8 cellular contexts compared by ENCODE assay signal in the genomic region with DNA sequence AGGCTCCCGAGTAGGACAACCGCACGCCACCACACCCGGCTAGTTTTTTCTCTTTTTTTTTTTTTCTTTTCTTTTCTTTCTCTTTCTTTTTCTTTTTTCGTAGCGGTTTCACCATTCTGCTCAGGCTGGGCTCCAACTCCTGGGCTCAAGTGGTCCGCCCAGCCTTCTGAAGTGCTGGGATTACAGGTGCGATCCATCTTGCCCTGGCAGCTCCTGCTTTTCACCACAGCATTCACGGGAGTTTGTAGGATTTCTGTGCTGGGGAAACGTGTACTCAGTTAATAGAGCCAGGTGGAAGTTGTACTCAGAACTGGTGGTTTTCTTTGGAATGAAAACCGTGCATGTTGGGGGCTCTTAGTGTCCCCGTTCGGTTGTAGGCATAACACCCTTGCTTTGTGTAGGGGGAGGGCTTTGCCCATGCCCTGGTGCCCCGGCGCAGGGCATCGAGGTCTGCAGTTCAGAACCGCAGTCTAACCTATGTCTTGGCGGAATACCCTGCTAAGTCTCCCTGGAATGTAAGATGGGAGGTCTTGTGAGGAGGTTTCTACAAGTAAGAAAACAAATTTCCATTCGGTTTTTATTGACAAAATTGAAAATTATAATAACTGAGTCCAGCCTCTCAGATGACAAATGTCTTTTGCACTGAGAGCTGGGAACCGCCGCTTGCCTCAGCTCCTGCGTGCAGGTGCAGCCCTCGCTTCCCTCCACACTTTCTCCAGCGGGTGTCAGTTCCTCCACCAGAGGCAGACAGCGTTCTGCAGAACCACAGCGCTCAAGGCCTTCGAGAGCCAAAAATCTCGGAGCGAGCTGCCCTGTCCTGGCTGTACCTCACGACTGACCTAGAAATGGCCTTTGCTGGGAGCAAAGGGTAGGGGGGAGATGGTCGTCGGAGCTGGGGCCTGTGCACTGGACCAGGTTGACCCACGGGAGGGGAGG. TPM values are rescaled to one million over a fixed set of nuclear protein-coding genes. Genes with fewer than 3 reads are reported as not detected.
DNase-seq lines count a peak whose midpoint lies in the region; ATAC-seq and TF ChIP-seq lines count a peak whose summit lies in the region.
"Not testable (repeated sequence)": the region's sequence is repeated elsewhere in the genome, so short reads cannot be mapped to it uniquely, and the experiment has no call there.

No MANE protein-coding gene starts in this region.

- H3K56ac ChIP-seq in IMR-90 (ENCODE audit: extremely low read depth, insufficient read depth, low read length) = not testable (repeated sequence)

- H2BK15ac ChIP-seq in IMR-90 (ENCODE audit: low read depth, low read length) = not testable (repeated sequence)

- H4K5ac ChIP-seq in IMR-90 (ENCODE audit: low read depth, low read length) = not testable (repeated sequence)

- not testable (repeated sequence) for H3K4me1 ChIP-seq in GM23338 (ENCODE audit: insufficient read depth); IMR-90 (ENCODE audit: control insufficient read depth, insufficient read depth, low read length); foreskin keratinocyte; naive thymus-derived CD4-positive, alpha-beta T cell (ENCODE audit: control insufficient read depth in 2 of 2, insufficient read depth in 2 of 2, low read length in 2 of 2)

- not testable (repeated sequence) for H3K79me2 ChIP-seq in GM23338 (replicated peaks; ENCODE audit: insufficient read depth)

- not testable (repeated sequence) for H3K27me3 Mint-ChIP-seq in GM23338 (ENCODE audit: insufficient read depth, low read depth, poor library complexity); WTC11 (ENCODE audit: low read depth); activated naive CD8-positive, alpha-beta T cell treated with anti-CD3 and anti-CD28 coated beads, Interleukin-2, amount 10 ng/mL, durations not matched to agents 7 days and 5 days; naive thymus-derived CD4-positive, alpha-beta T cell; stimulated activated naive B cell treated with anti-CD40 and anti-IgM and Interleukin-4, amounts not matched to agents 10 μg/mL and 1 μg/mL and 100 μg/mL, for 72 hours

- not testable (repeated sequence) for H4K8ac ChIP-seq in IMR-90 (ENCODE audit: low read depth in 2 of 2, low read length in 2 of 2)

- H3K9me3 Mint-ChIP-seq in GM23338; WTC11; activated naive CD8-positive, alpha-beta T cell treated with anti-CD3 and anti-CD28 coated beads, Interleukin-2, amount 10 ng/mL, durations not matched to agents 7 days and 5 days; naive thymus-derived CD4-positive, alpha-beta T cell; stimulated activated naive B cell treated with anti-CD40 and anti-IgM and Interleukin-4, amounts not matched to agents 10 μg/mL and 1 μg/mL and 100 μg/mL, for 72 hours: not testable (repeated sequence)

- H3K9me3 ChIP-seq in IMR-90 (ENCODE audit: control insufficient read depth, insufficient read depth, low read length); naive thymus-derived CD4-positive, alpha-beta T cell (ENCODE audit: control insufficient read depth in 2 of 3, low read length in 3 of 3): not testable (repeated sequence)

- not testable (repeated sequence) for H3K36me3 ChIP-seq in GM23338 (ENCODE audit: insufficient read depth); IMR-90 (ENCODE audit: control insufficient read depth, insufficient read depth, low read length); naive thymus-derived CD4-positive, alpha-beta T cell (ENCODE audit: control insufficient read depth in 2 of 3, insufficient read depth in 3 of 3, low read length in 3 of 3)

- not testable (repeated sequence) for H2BK20ac ChIP-seq in IMR-90 (ENCODE audit: low read depth, low read length)

- H2AFZ ChIP-seq in GM23338; IMR-90 (replicated peaks; ENCODE audit: low read length, poor library complexity): not testable (repeated sequence)

- intact Hi-C loops in IMR-90 (cut with micrococcal nuclease); naive thymus-derived CD4-positive, alpha-beta T cell (cut with micrococcal nuclease): not testable (repeated sequence)

- H3F3A ChIP-seq in GM23338 (replicated peaks; ENCODE audit: low read depth) = not testable (repeated sequence)

- not testable (repeated sequence) for H2BK120ac ChIP-seq in IMR-90 (ENCODE audit: low read depth, low read length)

- dilution Hi-C loops in IMR-90 (cut with HindIII; ENCODE audit: low sequenced_read_pairs, unreplicated experiment) = not testable (repeated sequence)

- not testable (repeated sequence) for H3K14ac ChIP-seq in IMR-90 (replicated peaks; ENCODE audit: low read depth, low read length)

- not testable (repeated sequence) for TF ChIP-seq POLR2A in IMR-90 (IDR thresholded peaks at IDR 0.05; ENCODE audit: low read depth, low read length)

- TF ChIP-seq CTCF in GM23338 (conservative IDR thresholded peaks at IDR 0.05; ENCODE audit: low read depth in 2 of 2); IMR-90 (conservative IDR thresholded peaks at IDR 0.05; ENCODE audit: low read depth, low read length); WTC11 (IDR thresholded peaks at IDR 0.05); foreskin keratinocyte (conservative IDR thresholded peaks at IDR 0.05): not testable (repeated sequence)

- H3K18ac ChIP-seq in IMR-90 (ENCODE audit: low read depth, low read length) = not testable (repeated sequence)

- peak overlapping the region; percentile 50 for H3K4me3 ChIP-seq in GM23338
- peak overlapping the region; percentile 34; the same call in 1 of the 2 replicates for H3K4me3 ChIP-seq in IMR-90 (ENCODE audit: insufficient read depth, low read depth, low read length)
- peak overlapping the region; percentile 75 for H3K4me3 ChIP-seq in naive thymus-derived CD4-positive, alpha-beta T cell (ENCODE audit: low read length)

- not testable (repeated sequence) for H2AK9ac ChIP-seq in IMR-90 (replicated peaks; ENCODE audit: low read depth, low read length, poor library complexity)

- not testable (repeated sequence) for H3K23ac ChIP-seq in IMR-90 (ENCODE audit: low read depth, low read length)

- ATAC-seq in GM23338 (peak; percentile 12), foreskin keratinocyte (peak; percentile 10)
- ATAC-seq in IMR-90 (ENCODE audit: low read depth); WTC11: not testable (repeated sequence)
- peak; percentile 43 for ATAC-seq in activated naive CD8-positive, alpha-beta T cell treated with anti-CD3 and anti-CD28 coated beads, Interleukin-2, amount 10 ng/mL, durations not matched to agents 7 days and 5 days (ENCODE audit: low read depth)
- peak; percentile 28 for ATAC-seq in naive thymus-derived CD4-positive, alpha-beta T cell
- ATAC-seq in stimulated activated naive B cell treated with anti-CD40 and anti-IgM and Interleukin-4, amounts not matched to agents 10 μg/mL and 1 μg/mL and 100 μg/mL, for 72 hours (replicated peaks) = peak; percentile 14 to 41

- not testable (repeated sequence) for H3K27me3 ChIP-seq in GM23338 (ENCODE audit: insufficient read depth); IMR-90 (ENCODE audit: control insufficient read depth, insufficient read depth, low read length); foreskin keratinocyte; naive thymus-derived CD4-positive, alpha-beta T cell (ENCODE audit: control insufficient read depth in 2 of 2, insufficient read depth in 2 of 2, low read length in 2 of 2)

- WGBS in IMR-90 (ENCODE audit: extremely low coverage in 2 of 2, insufficient read length in 1 of 2), 2 experiments = no CpG with 5 or more reads among the region's 33 CpGs

- not testable (repeated sequence) for BruUV-seq in IMR-90 (replicated peaks; lab: Mats Ljungman, UMichigan)

- in situ Hi-C loops in IMR-90 (cut with MboI; ENCODE audit: low sequenced_read_pairs) = not testable (repeated sequence)

- H3K4me3 Mint-ChIP-seq in GM23338 (peak overlapping the region; percentile 75), WTC11 (peak overlapping the region; percentile 82)
- H3K4me3 Mint-ChIP-seq in activated naive CD8-positive, alpha-beta T cell treated with anti-CD3 and anti-CD28 coated beads, Interleukin-2, amount 10 ng/mL, durations not matched to agents 7 days and 5 days = peak overlapping the region; percentile 81
- H3K4me3 Mint-ChIP-seq in naive thymus-derived CD4-positive, alpha-beta T cell = peak overlapping the region; percentile 89 to 99 (median 96)
- peak overlapping the region; percentile 77 to 82 for H3K4me3 Mint-ChIP-seq in stimulated activated naive B cell treated with anti-CD40 and anti-IgM and Interleukin-4, amounts not matched to agents 10 μg/mL and 1 μg/mL and 100 μg/mL, for 72 hours

- not testable (repeated sequence) for H4K91ac ChIP-seq in IMR-90 (ENCODE audit: insufficient read depth, low read depth, low read length)

- H3K4me2 ChIP-seq in GM23338 (peak overlapping the region; percentile 66), IMR-90 (ENCODE audit: low read depth, low read length) (peak overlapping the region; percentile 33)

- not testable (repeated sequence) for TF ChIP-seq RAD21 in IMR-90 (IDR thresholded peaks at IDR 0.05; ENCODE audit: low read length)

- H3K36me3 Mint-ChIP-seq in GM23338 (ENCODE audit: low read depth); WTC11; activated naive CD8-positive, alpha-beta T cell treated with anti-CD3 and anti-CD28 coated beads, Interleukin-2, amount 10 ng/mL, durations not matched to agents 7 days and 5 days; naive thymus-derived CD4-positive, alpha-beta T cell; stimulated activated naive B cell treated with anti-CD40 and anti-IgM and Interleukin-4, amounts not matched to agents 10 μg/mL and 1 μg/mL and 100 μg/mL, for 72 hours: not testable (repeated sequence)

- not testable (repeated sequence) for H4K20me1 ChIP-seq in GM23338 (replicated peaks; ENCODE audit: insufficient read depth); IMR-90 (ENCODE audit: insufficient read depth, low read length)

- not testable (repeated sequence) for H3K4me1 Mint-ChIP-seq in GM23338; WTC11; activated naive CD8-positive, alpha-beta T cell treated with anti-CD3 and anti-CD28 coated beads, Interleukin-2, amount 10 ng/mL, durations not matched to agents 7 days and 5 days
- H3K4me1 Mint-ChIP-seq in naive thymus-derived CD4-positive, alpha-beta T cell = peaks cover 0 to 14% (median 4%) of the 10 kb centered on the region in 7 donors
- H3K4me1 Mint-ChIP-seq in stimulated activated naive B cell treated with anti-CD40 and anti-IgM and Interleukin-4, amounts not matched to agents 10 μg/mL and 1 μg/mL and 100 μg/mL, for 72 hours = peaks cover 7 to 15% of the 10 kb centered on the region in 2 donors

- not testable (repeated sequence) for H3K4ac ChIP-seq in IMR-90 (ENCODE audit: low read depth, low read length)

- H3K79me1 ChIP-seq in IMR-90 (ENCODE audit: low read depth in 1 of 2, low read length in 2 of 2) = not testable (repeated sequence)

- H3K27ac Mint-ChIP-seq in GM23338 = peak overlapping the region; percentile 100
- H3K27ac Mint-ChIP-seq in WTC11 = peak overlapping the region; percentile 98
- H3K27ac Mint-ChIP-seq in activated naive CD8-positive, alpha-beta T cell treated with anti-CD3 and anti-CD28 coated beads, Interleukin-2, amount 10 ng/mL, durations not matched to agents 7 days and 5 days = peak overlapping the region; percentile 98
- peak overlapping the region; percentile 94 to 100 (median 99) for H3K27ac Mint-ChIP-seq in naive thymus-derived CD4-positive, alpha-beta T cell
- H3K27ac Mint-ChIP-seq in stimulated activated naive B cell treated with anti-CD40 and anti-IgM and Interleukin-4, amounts not matched to agents 10 μg/mL and 1 μg/mL and 100 μg/mL, for 72 hours = peak overlapping the region; percentile 97

- peak; percentile 21 for DNase-seq in COLO668 (lab: John Stamatoyannopoulos, UW; ENCODE audit: unreplicated experiment)
- DNase-seq in GM23338 (ENCODE audit: low spot score); IMR-90; foreskin keratinocyte: not testable (repeated sequence)
- peak; percentile 14 for DNase-seq in WTC11 (ENCODE audit: low spot score)
- peak; percentile 50 for DNase-seq in activated naive CD8-positive, alpha-beta T cell treated with anti-CD3 and anti-CD28 coated beads, Interleukin-2, amount 10 ng/mL, durations not matched to agents 7 days and 5 days
- peak in 8 of 9 donors; percentile 37 to 55 (median 44) for DNase-seq in naive thymus-derived CD4-positive, alpha-beta T cell
- DNase-seq in stimulated activated naive B cell treated with anti-CD40 and anti-IgM and Interleukin-4, amounts not matched to agents 10 μg/mL and 1 μg/mL and 100 μg/mL, for 72 hours = peak; percentile 51

- not testable (repeated sequence) for H3K9me2 ChIP-seq in GM23338 (ENCODE audit: insufficient read depth)

- not testable (repeated sequence) for H3K9ac ChIP-seq in IMR-90 (ENCODE audit: low read depth, low read length)

- H2AK5ac ChIP-seq in IMR-90 (ENCODE audit: low read depth, low read length) = not testable (repeated sequence)

- CTCF ChIA-PET in IMR-90 (lab: Yijun Ruan, JAX); WTC11 (lab: Charles Lee); naive thymus-derived CD4-positive, alpha-beta T cell (lab: Charles Lee): not testable (repeated sequence)

- POLR2A ChIA-PET in IMR-90 (lab: Charles Lee; ENCODE audit: unreplicated experiment); naive thymus-derived CD4-positive, alpha-beta T cell (lab: Charles Lee): not testable (repeated sequence)
- POLR2A ChIA-PET in WTC11 (lab: Charles Lee) = interaction anchor here (1.2 to 1.4 kb wide), 2 partner anchors 183 to 730 kb away, joined by 3 to 12 read pairs; no protein-coding TSS in a partner anchor
- POLR2A ChIA-PET in activated naive CD8-positive, alpha-beta T cell treated with anti-CD3 and anti-CD28 coated beads, Interleukin-2, amount 10 ng/mL, durations not matched to agents 7 days and 5 days (lab: Charles Lee) = interaction anchor here (1.1 kb wide), 2 partner anchors 183 to 870 kb away, joined by 3 to 10 read pairs; no protein-coding TSS in a partner anchor

- H3K27ac ChIP-seq in GM23338 (ENCODE audit: low read depth) = peak overlapping the region; percentile 72
- H3K27ac ChIP-seq in IMR-90 (ENCODE audit: insufficient read depth, low read length); foreskin keratinocyte: not testable (repeated sequence)
- peak overlapping the region; percentile 84 for H3K27ac ChIP-seq in naive thymus-derived CD4-positive, alpha-beta T cell (ENCODE audit: low read depth, low read length)

- not testable (repeated sequence) for H2BK5ac ChIP-seq in IMR-90 (ENCODE audit: low read depth, low read length, poor library complexity, severe bottlenecking)

- H3K9me1 ChIP-seq in IMR-90 (ENCODE audit: insufficient read depth, low read length) = not testable (repeated sequence)

RNA-seq across cellular contexts. Expression of a gene that starts 40.0 kb away (rescaled TPM):
- total RNA-seq in GM23338 (2014; rRNA removed; shearing (Covaris generic)) = not detected in 2 replicates
- polyA plus RNA-seq in GM23338 (2016; fragmentation: Nextera tagmentation; extraction: Ambion mirVana) (not detected in 2 replicates), IMR-90 (2012; rRNA removed) (not detected in 2 replicates), foreskin keratinocyte (not detected in 2 replicates)
- total RNA-seq in IMR-90 (2012; rRNA removed) (not detected in 2 replicates), WTC11 (2021) (not detected in 3 replicates), foreskin keratinocyte (not detected in 2 replicates)
- polyA plus RNA-seq in IMR-90 (2012; cell fraction: cytosol; rRNA removed) = not detected in 2 replicates
- not detected in 2 replicates for polyA plus RNA-seq in IMR-90 (2012; cell fraction: nucleus; rRNA removed; ENCODE audit: low replicate concordance)
- total RNA-seq in activated naive CD8-positive, alpha-beta T cell treated with anti-CD3 and anti-CD28 coated beads, Interleukin-2, amount 10 ng/mL, durations not matched to agents 7 days and 5 days = under 1 TPM in 1 of 2 experiments, not detected in 1; 0.74 TPM
- not detected for total RNA-seq in naive thymus-derived CD4-positive, alpha-beta T cell
- polyA plus RNA-seq in naive thymus-derived CD4-positive, alpha-beta T cell = not detected
